ENCODE assay signal across 21 cellular contexts in genomic region chr16:189604-190186, GRCh38. TPM values are rescaled to one million over a fixed set of nuclear protein-coding genes. Genes with fewer than 3 reads are reported as not detected.
DNase-seq lines count a peak whose midpoint lies in the region; ATAC-seq and TF ChIP-seq lines count a peak whose summit lies in the region.
"Had no signal": no experiment of that assay in that cellular context is flagged by ENCODE, and none has a peak within 500 bp of the region (broad histone marks: within the 10 kb centered on the region; RNA-seq: fewer than 3 reads in every experiment).

No MANE protein-coding gene starts in this region.

- H3K9me3 Mint-ChIP-seq in natural killer cell, result no peaks in the 10 kb centered on the region
- H3K9me3 Mint-ChIP-seq in natural killer cell treated with Interleukin-12 subunit alpha and Interleukin-12 subunit beta and Interleukin-15 and Interleukin-18, amount 100 ng/mL, for 72 hours, result no peaks in the 10 kb centered on the region
- no peaks in the 10 kb centered on the region for H3K9me3 Mint-ChIP-seq in endothelial cell (ENCODE audit: unreplicated experiment)
- no peaks in the 10 kb centered on the region for H3K9me3 Mint-ChIP-seq in progenitor cell of endocrine pancreas (ENCODE audit: low read depth)
- no peaks in the 10 kb centered on the region for H3K9me3 Mint-ChIP-seq in mesothelial cell of epicardium
- H3K9me3 Mint-ChIP-seq: CD8-positive, alpha-beta T cell had no signal

- no peak overlapping the region for H3K4me3 Mint-ChIP-seq in natural killer cell
- no peak overlapping the region for H3K4me3 Mint-ChIP-seq in natural killer cell treated with Interleukin-12 subunit alpha and Interleukin-12 subunit beta and Interleukin-15 and Interleukin-18, amount 100 ng/mL, for 72 hours
- H3K4me3 Mint-ChIP-seq in endothelial cell (ENCODE audit: unreplicated experiment), result peak overlapping the region; percentile 78
- H3K4me3 Mint-ChIP-seq in progenitor cell of endocrine pancreas (ENCODE audit: low read depth), result no peak overlapping the region
- no peak overlapping the region for H3K4me3 Mint-ChIP-seq in mesothelial cell of epicardium
- H3K4me3 Mint-ChIP-seq: CD8-positive, alpha-beta T cell had no signal

- no peaks in the 10 kb centered on the region for H3K27me3 Mint-ChIP-seq in natural killer cell (ENCODE audit: low read depth in 2 of 2)
- H3K27me3 Mint-ChIP-seq in natural killer cell treated with Interleukin-12 subunit alpha and Interleukin-12 subunit beta and Interleukin-15 and Interleukin-18, amount 100 ng/mL, for 72 hours, result no peaks in the 10 kb centered on the region
- no peaks in the 10 kb centered on the region for H3K27me3 Mint-ChIP-seq in endothelial cell (ENCODE audit: unreplicated experiment)
- no peaks in the 10 kb centered on the region for H3K27me3 Mint-ChIP-seq in progenitor cell of endocrine pancreas
- no peaks in the 10 kb centered on the region for H3K27me3 Mint-ChIP-seq in mesothelial cell of epicardium (ENCODE audit: low read depth)

- no peak for ATAC-seq in natural killer cell
- no peak for ATAC-seq in natural killer cell treated with Interleukin-12 subunit alpha and Interleukin-12 subunit beta and Interleukin-15 and Interleukin-18, amount 100 ng/mL, for 72 hours
- no peak for ATAC-seq in HG03342 (IDR thresholded peaks at IDR 0.05; ENCODE audit: unreplicated experiment)
- ATAC-seq: CD8-positive, alpha-beta T cell had no signal

- H3K36me3 Mint-ChIP-seq in natural killer cell (no peaks in the 10 kb centered on the region), endothelial cell (ENCODE audit: low read depth, unreplicated experiment) (peaks cover 52% of the 10 kb centered on the region), progenitor cell of endocrine pancreas (ENCODE audit: insufficient read depth) (peaks cover 36% of the 10 kb centered on the region), mesothelial cell of epicardium (peaks cover 51% of the 10 kb centered on the region)
- H3K36me3 Mint-ChIP-seq in natural killer cell treated with Interleukin-12 subunit alpha and Interleukin-12 subunit beta and Interleukin-15 and Interleukin-18, amount 100 ng/mL, for 72 hours, result peaks cover 5% of the 10 kb centered on the region

- H3K27ac Mint-ChIP-seq in natural killer cell (peak overlapping the region; percentile 49 to 59), endothelial cell (ENCODE audit: unreplicated experiment) (no peak overlapping the region), progenitor cell of endocrine pancreas (peak overlapping the region; percentile 49), mesothelial cell of epicardium (no peak overlapping the region)
- H3K27ac Mint-ChIP-seq in natural killer cell treated with Interleukin-12 subunit alpha and Interleukin-12 subunit beta and Interleukin-15 and Interleukin-18, amount 100 ng/mL, for 72 hours, result no peak overlapping the region
- H3K27ac Mint-ChIP-seq: CD8-positive, alpha-beta T cell had no signal

- DNase-seq in natural killer cell, result no peak
- DNase-seq in natural killer cell treated with Interleukin-12 subunit alpha and Interleukin-12 subunit beta and Interleukin-15 and Interleukin-18, amount 100 ng/mL, for 72 hours (ENCODE audit: low spot score), result no peak
- no peak for DNase-seq in endothelial cell (ENCODE audit: low spot score)
- no peak for DNase-seq in progenitor cell of endocrine pancreas (ENCODE audit: low spot score, unreplicated experiment)
- no peak for DNase-seq in mesothelial cell of epicardium (ENCODE audit: low spot score in 2 of 2, unreplicated experiment in 2 of 2)
- DNase-seq in NK-92 treated with Interleukin-12 subunit alpha and Interleukin-12 subunit beta, amount 100 ng/mL, for 24 hours (lab: John Stamatoyannopoulos, UW), result no peak
- DNase-seq: AML-193; C1 segment of cervical spinal cord; CD8-positive, alpha-beta T cell; DMS153; GOT3; NCI-H1092 treated with DMSO at 0.1 percent for 48 hours; NCI-H1436 treated with DMSO at 0.1 percent for 48 hours; NCI-H2029; NCI-H2227 treated with DMSO at 0.1 percent for 48 hours; NCI-H510A; Peyer's patch had no signal

- H3K4me1 Mint-ChIP-seq in natural killer cell (peaks cover 0 to 5% of the 10 kb centered on the region in 2 donors), endothelial cell (ENCODE audit: unreplicated experiment) (peaks cover 8% of the 10 kb centered on the region), progenitor cell of endocrine pancreas (ENCODE audit: low read depth) (no peaks in the 10 kb centered on the region), mesothelial cell of epicardium (no peaks in the 10 kb centered on the region)
- H3K4me1 Mint-ChIP-seq in natural killer cell treated with Interleukin-12 subunit alpha and Interleukin-12 subunit beta and Interleukin-15 and Interleukin-18, amount 100 ng/mL, for 72 hours (ENCODE audit: low read depth in 2 of 2), result peaks cover 0 to 3% of the 10 kb centered on the region in 2 donors

- intact Hi-C loops in natural killer cell (cut with micrococcal nuclease), result no loop called here

- TF ChIP-seq CTCF in natural killer cell (IDR thresholded peaks at IDR 0.05), result no peak
- no peak for TF ChIP-seq CTCF in endothelial cell (IDR thresholded peaks at IDR 0.05; ENCODE audit: unreplicated experiment)
- no peak for TF ChIP-seq CTCF in progenitor cell of endocrine pancreas (IDR thresholded peaks at IDR 0.05; ENCODE audit: unreplicated experiment)
- TF ChIP-seq CTCF in mesothelial cell of epicardium (IDR thresholded peaks at IDR 0.05; ENCODE audit: unreplicated experiment), result no peak

RNA-seq across cellular contexts. Expression of gene HBQ1, which starts 9.4 kb away (rescaled TPM):
- 1 to 10 TPM in 2 of 3 donors, not detected in 1; 1.0 to 2.0 TPM for total RNA-seq in natural killer cell
- total RNA-seq in natural killer cell treated with Interleukin-12 subunit alpha and Interleukin-12 subunit beta and Interleukin-15 and Interleukin-18, amount 100 ng/mL, for 72 hours, result not detected
- total RNA-seq in endothelial cell (ENCODE audit: unreplicated experiment), result not detected
- total RNA-seq in progenitor cell of endocrine pancreas, result 0.60 and 0.84 TPM in 2 replicates
- total RNA-seq in mesothelial cell of epicardium, result 0.60 to 1.1 TPM (median 0.91 TPM) in 3 replicates
- total RNA-seq: A172; CD8-positive, alpha-beta T cell; Peyer's patch; SJSA1 had no signal

RNA-seq across cellular contexts. Expression of gene HBA1, which starts 13.2 kb away (rescaled TPM):
- total RNA-seq in natural killer cell, result 10 to 100 TPM in 1 of 3 donors, not detected in 2; 16.9 TPM
- 1 to 10 TPM in 1 of 2 donors, not detected in 1; 4.6 TPM for total RNA-seq in natural killer cell treated with Interleukin-12 subunit alpha and Interleukin-12 subunit beta and Interleukin-15 and Interleukin-18, amount 100 ng/mL, for 72 hours
- total RNA-seq in endothelial cell (ENCODE audit: unreplicated experiment), result not detected
- not detected in 2 replicates for total RNA-seq in progenitor cell of endocrine pancreas
- not detected in 3 replicates for total RNA-seq in mesothelial cell of epicardium
- total RNA-seq: A172, LHCN-M2, Peyer's patch, SJSA1 had no signal

RNA-seq across cellular contexts. Expression of gene HBA2, which starts 17.0 kb away (rescaled TPM):
- total RNA-seq in natural killer cell (1 to 10 TPM in 2 of 3 donors, not detected in 1; 3.2 to 9.9 TPM), endothelial cell (ENCODE audit: unreplicated experiment) (not detected), progenitor cell of endocrine pancreas (not detected in 2 replicates), mesothelial cell of epicardium (not detected in 3 replicates)
- total RNA-seq in natural killer cell treated with Interleukin-12 subunit alpha and Interleukin-12 subunit beta and Interleukin-15 and Interleukin-18, amount 100 ng/mL, for 72 hours, result not detected
- total RNA-seq: A172; CD8-positive, alpha-beta T cell; LHCN-M2; SJSA1 had no signal

RNA-seq across cellular contexts. Expression of gene HBM, which starts 23.9 kb away (rescaled TPM):
- total RNA-seq in natural killer cell, result not detected
- not detected for total RNA-seq in natural killer cell treated with Interleukin-12 subunit alpha and Interleukin-12 subunit beta and Interleukin-15 and Interleukin-18, amount 100 ng/mL, for 72 hours
- total RNA-seq in endothelial cell (ENCODE audit: unreplicated experiment), result not detected
- total RNA-seq in progenitor cell of endocrine pancreas, result not detected in 2 replicates
- not detected in 3 replicates for total RNA-seq in mesothelial cell of epicardium
- total RNA-seq: A172; CD8-positive, alpha-beta T cell; LHCN-M2; Peyer's patch; SJSA1 had no signal

RNA-seq across cellular contexts. Expression of gene HBZ, which starts 37.3 kb away (rescaled TPM):
- total RNA-seq in natural killer cell, result not detected
- total RNA-seq in natural killer cell treated with Interleukin-12 subunit alpha and Interleukin-12 subunit beta and Interleukin-15 and Interleukin-18, amount 100 ng/mL, for 72 hours, result not detected
- total RNA-seq in endothelial cell (ENCODE audit: unreplicated experiment), result not detected
- total RNA-seq in progenitor cell of endocrine pancreas, result not detected in 2 replicates
- total RNA-seq in mesothelial cell of epicardium, result not detected in 3 replicates
- total RNA-seq: A172; CD8-positive, alpha-beta T cell; LHCN-M2; Peyer's patch; SJSA1 had no signal

Comparison
In these comparisons a context has a peak if more than half of its experiments do, and no peak if none do; other contexts are left out.
1. H3K27ac Mint-ChIP-seq: peak in natural killer cell (2 of 2) and progenitor cell of endocrine pancreas (single experiment); none in natural killer cell treated with Interleukin-12 subunit alpha and Interleukin-12 subunit beta and Interleukin-15 and Interleukin-18, amount 100 ng/mL, for 72 hours (0 of 2), endothelial cell (single experiment) and mesothelial cell of epicardium (single experiment).